In genomic region chr3:144496116-144496835, GRCh38 we compare ENCODE assay signal across 1 cellular context.
TF ChIP-seq lines count a peak whose summit lies in the region.

No MANE protein-coding gene starts in this region.

TF ChIP-seq in H1, 55 proteins besides CTCF, POLR2A, EP300 and RAD21 (continued from another document):
- TF ChIP-seq RNF2 (IDR thresholded peaks at IDR 0.05; ENCODE audit: borderline replicate concordance, low read depth, low read length, missing control alignments, poor library complexity, severe bottlenecking) (no peak), BCL11A (IDR thresholded peaks at IDR 0.05; ENCODE audit: low read depth in 2 of 2, low read length in 2 of 2) (no peak), TCF12 (IDR thresholded peaks at IDR 0.05; ENCODE audit: low read depth, low read length) (no peak), SIN3A (conservative IDR thresholded peaks at IDR 0.05 in 1 of 2, IDR thresholded peaks at IDR 0.05 in 1 of 2; ENCODE audit: low read depth in 1 of 2, low read length in 2 of 2) (no peak)
TF ChIP-seq in H1: peak in this region for 0.
